8 cellular contexts compared by ENCODE assay signal in the genomic region with DNA sequence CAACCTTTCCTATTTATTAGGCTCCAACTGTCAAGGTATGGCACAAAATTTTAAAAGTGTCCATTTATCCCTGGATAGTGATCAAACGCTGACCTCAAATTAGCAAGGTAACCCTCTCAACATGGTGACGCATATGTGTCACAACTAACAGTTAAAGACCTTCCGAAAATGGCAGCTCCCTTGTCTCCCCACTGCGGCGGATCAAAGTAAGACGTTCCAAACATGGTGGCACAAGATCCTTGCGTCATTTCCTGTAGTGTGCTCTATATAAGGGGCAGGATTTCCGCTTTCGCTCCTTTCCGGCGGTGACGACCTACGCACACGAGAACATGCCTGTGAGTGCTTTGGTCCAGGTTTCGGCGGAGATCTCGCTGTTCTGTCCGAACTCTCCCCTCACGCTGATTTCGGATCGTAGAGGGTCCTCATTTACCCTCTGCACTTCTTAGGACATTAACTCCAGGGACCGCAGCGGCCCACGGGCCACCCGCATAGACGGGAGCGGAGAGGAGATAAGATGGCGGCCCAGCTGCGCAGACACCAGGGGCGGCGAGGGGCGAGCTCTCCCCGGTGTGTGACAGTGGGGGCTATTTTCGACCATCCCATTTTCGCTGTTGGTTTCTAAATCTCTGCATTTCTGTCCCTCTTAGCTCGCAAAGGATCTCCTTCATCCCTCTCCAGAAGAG. TPM values are rescaled to one million over a fixed set of nuclear protein-coding genes. Genes with fewer than 3 reads are reported as not detected.
A peak's percentile ranks its signal among the peaks of the same experiment; 100 is the strongest.
DNase-seq lines count a peak whose midpoint lies in the region; ATAC-seq and TF ChIP-seq lines count a peak whose summit lies in the region.

A gene (plus strand): TSS at position 295 of the 683 bp plus-strand sequence. CDS start 35 bp downstream, at position 330.

- H3K27me3 ChIP-seq in PC-9 (ENCODE audit: insufficient read depth, low read depth) = no peaks in the 10 kb centered on the region

- TF ChIP-seq CTCF in PC-9 (conservative IDR thresholded peaks at IDR 0.05) = no peak
- TF ChIP-seq CTCF in epithelial cell of proximal tubule (conservative IDR thresholded peaks at IDR 0.05; ENCODE audit: low read depth, low read length) = no peak

- peak within 1 kb of the TSS; percentile 71 for H2AFZ ChIP-seq in PC-9

- intact Hi-C loops in PC-9 (cut with micrococcal nuclease; ENCODE audit: unreplicated experiment) = loop anchor here (2.0 to 10.0 kb wide), 2 partner anchors 114 to 192 kb away; no protein-coding TSS in a partner anchor

- CTCF ChIA-PET in PC-9 (lab: Charles Lee) = interaction anchor here (0.6 kb wide), 1 partner anchor 114 kb away, joined by 3 read pairs; no protein-coding TSS in a partner anchor

- peaks cover 56% of the 10 kb centered on the region for H3F3A ChIP-seq in PC-9 (ENCODE audit: insufficient read depth, low read depth)

- POLR2A ChIA-PET in PC-9 (lab: Charles Lee; ENCODE audit: unreplicated experiment) = interaction anchor here (0.5 to 1.5 kb wide), 17 partner anchors 11 to 1333 kb away, joined by 3 to 13 read pairs (median 5); a partner anchor contains a TSS

- H3K9me3 ChIP-seq in PC-9 (ENCODE audit: insufficient read depth, low read depth) = no peaks in the 10 kb centered on the region

- peak; percentile 99 for DNase-seq in DMS 273 (lab: John Stamatoyannopoulos, UW; ENCODE audit: unreplicated experiment)
- DNase-seq in Jurkat, Clone E6-1 (ENCODE audit: low read depth, low spot score) = peak; percentile 99
- DNase-seq in PC-9 = peak; percentile 81 to 93
- peak; percentile 86 for DNase-seq in activated T-cell treated with anti-CD3 and anti-CD28 coated beads, Interleukin-2, amount 50 U/mL, for 1 hour
- DNase-seq in epithelial cell of proximal tubule (ENCODE audit: low read depth) = peak; percentile 88
- DNase-seq in mucosa of gallbladder (ENCODE audit: low spot score) = peak; percentile 95
- peak; percentile 85 for DNase-seq in stimulated activated CD8-positive, alpha-beta memory T cell treated with anti-CD3 and anti-CD28 coated beads, Interleukin-4, amount 100 ng/mL, for 48 hours

- peaks cover 23% of the 10 kb centered on the region for H3K79me2 ChIP-seq in PC-9 (ENCODE audit: low read depth)

- no TSS peak for BruUV-seq in PC-9 (replicated peaks; lab: Mats Ljungman, UMichigan)

- no peaks in the 10 kb centered on the region for H3K9me2 ChIP-seq in PC-9 (ENCODE audit: insufficient read depth)

- H3K4me1 ChIP-seq in PC-9 (replicated peaks; ENCODE audit: insufficient read depth) = peaks cover 14% of the 10 kb centered on the region

- H3K4me3 ChIP-seq in Jurkat, Clone E6-1 (ENCODE audit: low read length) = peak within 1 kb of the TSS; percentile 96
- H3K4me3 ChIP-seq in PC-9 (peak within 1 kb of the TSS; percentile 92), epithelial cell of proximal tubule (ENCODE audit: low read depth, low read length) (peak within 1 kb of the TSS; percentile 84)

- H3K27ac ChIP-seq in PC-9 = peak within 1 kb of the TSS; percentile 77

- peak; percentile 69 for ATAC-seq in GM21529 (IDR thresholded peaks at IDR 0.05; ENCODE audit: unreplicated experiment)

- H3K36me3 ChIP-seq in PC-9 (ENCODE audit: low read depth) = peaks cover 26% of the 10 kb centered on the region

- no peaks in the 10 kb centered on the region for H4K20me1 ChIP-seq in PC-9 (ENCODE audit: insufficient read depth)

- peak within 1 kb of the TSS; percentile 79 for H3K4me2 ChIP-seq in PC-9

RNA-seq across cellular contexts. Expression of the gene that starts here (rescaled TPM):
- polyA plus RNA-seq in Jurkat, Clone E6-1 (2012; ENCODE audit: insufficient read depth, insufficient read length) = 4,087 TPM
- total RNA-seq in PC-9 (2021) (898 and 1,409 TPM in 2 replicates), epithelial cell of proximal tubule (1,876 and 2,488 TPM in 2 replicates), mucosa of gallbladder (1,416 TPM)

Comparison
In these comparisons a context has a peak if more than half of its experiments do, and no peak if none do; other contexts are left out.
1. Peak in every context shown above with its lines: DNase-seq, ATAC-seq, H3K4me3 ChIP-seq and H3K27ac ChIP-seq.